ENCODE assay signal across 25 cellular contexts in the genomic region with DNA sequence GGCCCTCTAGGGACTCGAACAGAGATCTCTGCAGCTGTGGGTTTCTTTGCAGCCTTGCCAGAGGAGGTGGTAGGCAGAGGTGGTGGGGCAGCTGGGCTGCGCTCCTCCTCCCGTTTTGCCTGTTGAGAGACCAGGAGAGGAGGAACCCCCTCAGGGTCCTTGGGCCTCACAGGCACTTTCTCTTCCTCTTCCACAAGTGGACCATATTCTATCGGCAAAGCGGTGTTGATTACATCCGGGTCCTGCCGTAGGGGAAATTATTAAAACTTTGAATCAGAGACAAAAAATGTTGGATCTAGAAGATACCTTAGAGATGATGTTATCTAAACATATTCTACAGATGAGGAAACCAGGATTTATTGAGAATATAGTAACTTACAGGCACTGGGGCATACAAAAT.
"Had no signal": no experiment of that assay in that cellular context is flagged by ENCODE, and none has a peak within 500 bp of the region (broad histone marks: within the 10 kb centered on the region; RNA-seq: fewer than 3 reads in every experiment).

No MANE protein-coding gene starts in this region.

- H3K9me3 Mint-ChIP-seq: memory B cell; natural killer cell; stimulated activated effector memory CD8-positive, alpha-beta T cell treated with anti-CD3 and anti-CD28 coated beads, Interleukin-12 subunit alpha, Interleukin-12 subunit beta, amount 100 ng/mL, for 72 hours; type B pancreatic cell had no signal

- H3K9me3 ChIP-seq: esophagus muscularis mucosa, gastroesophageal sphincter, heart left ventricle, ovary, psoas muscle, sigmoid colon, stomach, thyroid gland had no signal

- H3K4me3 ChIP-seq: esophagus muscularis mucosa, gastroesophageal sphincter, heart left ventricle, hepatocyte, lung, ovary, psoas muscle, sigmoid colon, stomach, thyroid gland had no signal

- H3K36me3 ChIP-seq: ovary, stomach, thyroid gland had no signal

- H3K27me3 ChIP-seq: esophagus muscularis mucosa, foreskin keratinocyte, gastroesophageal sphincter, heart left ventricle, hepatocyte, ovary, sigmoid colon, stomach, thyroid gland had no signal

- H3K4me1 Mint-ChIP-seq: memory B cell; stimulated activated effector memory CD8-positive, alpha-beta T cell treated with anti-CD3 and anti-CD28 coated beads, Interleukin-12 subunit alpha, Interleukin-12 subunit beta, amount 100 ng/mL, for 72 hours had no signal

- H3K4me1 ChIP-seq: foreskin keratinocyte, psoas muscle, thyroid gland had no signal

- ATAC-seq: foreskin keratinocyte; gastroesophageal sphincter; heart left ventricle; left lobe of liver; natural killer cell; psoas muscle; right cardiac atrium; stimulated activated effector memory CD8-positive, alpha-beta T cell treated with anti-CD3 and anti-CD28 coated beads, Interleukin-12 subunit alpha, Interleukin-12 subunit beta, amount 100 ng/mL, for 72 hours had no signal

- H3K27ac Mint-ChIP-seq: memory B cell; natural killer cell; stimulated activated effector memory CD8-positive, alpha-beta T cell treated with anti-CD3 and anti-CD28 coated beads, Interleukin-12 subunit alpha, Interleukin-12 subunit beta, amount 100 ng/mL, for 72 hours; type B pancreatic cell had no signal

- H3K27ac ChIP-seq: esophagus muscularis mucosa, foreskin keratinocyte, gastroesophageal sphincter, heart left ventricle, hepatocyte, ovary, psoas muscle, sigmoid colon, stomach, thyroid gland had no signal

- DNase-seq: dermis blood vessel endothelial cell; effector memory CD4-positive, alpha-beta T cell; foreskin keratinocyte; heart left ventricle; kidney; natural killer cell; occipital lobe; ovary; posterior cingulate gyrus; psoas muscle; right cardiac atrium; sigmoid colon; stimulated activated CD4-positive, alpha-beta T cell treated with anti-CD3 and anti-CD28 coated beads, Interleukin-2, amount 100 ng/mL, for 24 hours; stimulated activated CD4-positive, alpha-beta T cell treated with anti-CD3 and anti-CD28 coated beads, Interleukin-4, amount 100 ng/mL, for 24 hours; stimulated activated naive CD4-positive, alpha-beta T cell treated with Interleukin-2 at 50 U/mL for 16 hours; stomach; thyroid gland had no signal

- H3K4me3 Mint-ChIP-seq: memory B cell; natural killer cell; stimulated activated effector memory CD8-positive, alpha-beta T cell treated with anti-CD3 and anti-CD28 coated beads, Interleukin-12 subunit alpha, Interleukin-12 subunit beta, amount 100 ng/mL, for 72 hours; type B pancreatic cell had no signal

- H3K36me3 Mint-ChIP-seq: memory B cell; natural killer cell; stimulated activated effector memory CD8-positive, alpha-beta T cell treated with anti-CD3 and anti-CD28 coated beads, Interleukin-12 subunit alpha, Interleukin-12 subunit beta, amount 100 ng/mL, for 72 hours; type B pancreatic cell had no signal
